In the genomic region with DNA sequence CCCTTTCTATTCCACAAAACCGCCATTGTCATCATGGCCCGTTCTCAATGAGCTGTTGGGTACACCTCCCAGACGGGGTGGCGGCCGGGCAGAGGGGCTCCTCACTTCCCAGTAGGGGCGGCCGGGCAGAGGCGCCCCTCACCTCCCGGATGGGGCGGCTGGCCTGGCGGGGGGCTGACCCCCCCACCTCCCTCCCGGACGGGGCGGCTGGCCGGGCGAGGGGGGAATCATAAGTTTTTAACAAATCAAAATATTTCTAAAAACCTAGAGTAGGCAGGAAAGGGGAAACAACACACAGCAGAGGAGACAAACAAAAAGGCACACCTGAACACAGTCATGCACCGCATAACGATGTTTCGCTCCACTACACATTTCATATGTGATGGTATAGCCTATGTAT, we compare ENCODE assay signal across 11 cellular contexts. TPM values are rescaled to one million over a fixed set of nuclear protein-coding genes. Genes with fewer than 3 reads are reported as not detected.
DNase-seq lines count a peak whose midpoint lies in the region; TF ChIP-seq lines count a peak whose summit lies in the region.
"Not testable (repeated sequence)": the region's sequence is repeated elsewhere in the genome, so short reads cannot be mapped to it uniquely, and the experiment has no call there.
"Had no signal": no experiment of that assay in that cellular context is flagged by ENCODE, and none has a peak within 500 bp of the region (broad histone marks: within the 10 kb centered on the region; RNA-seq: fewer than 3 reads in every experiment).

No MANE protein-coding gene starts in this region.

- TF ChIP-seq CTCF in neutrophil (IDR thresholded peaks at IDR 0.05): not testable (repeated sequence)

- intact Hi-C loops in posterior vena cava (cut with DNase I): not testable (repeated sequence)

- not testable (repeated sequence) for H3K4me3 ChIP-seq in neutrophil (ENCODE audit: low read depth in 1 of 2, low read length in 1 of 2)

- H3K27me3 ChIP-seq in neutrophil: not testable (repeated sequence)

- peak; percentile 41 for DNase-seq in NAMALWA (ENCODE audit: low spot score)
- peak; percentile 41 for DNase-seq in posterior vena cava (ENCODE audit: low spot score)

- peaks cover 67 to 85% of the 10 kb centered on the region in 2 experiments for H3K4me1 ChIP-seq in neutrophil (ENCODE audit: control insufficient read depth in 1 of 2, insufficient read depth in 1 of 2, low read depth in 1 of 2, low read length in 1 of 2)

- peaks cover 48% of the 10 kb centered on the region for H3K36me3 ChIP-seq in neutrophil

- H3K27ac ChIP-seq in neutrophil: peak overlapping the region; percentile 79

- H3K9me3 ChIP-seq in neutrophil: not testable (repeated sequence)

RNA-seq across cellular contexts. Expression of a gene that starts 8.1 kb away (rescaled TPM):
- total RNA-seq in posterior vena cava: 10 to 100 TPM; 14.6 to 25.5 TPM
- total RNA-seq: A172; A673; Caco-2; Calu3; CD8-positive, alpha-beta T cell; Daoy had no signal

RNA-seq across cellular contexts. Expression of a gene that starts 14.1 kb away (rescaled TPM):
- total RNA-seq in posterior vena cava: 1,000 to 10,000 TPM in 1 of 2 donors, 100 to 1,000 TPM in 1; 777 to 1,026 TPM

RNA-seq across cellular contexts. Expression of a gene that starts 23.6 kb away (rescaled TPM):
- 10 to 100 TPM; 17.3 to 24.5 TPM for total RNA-seq in posterior vena cava

RNA-seq across cellular contexts. Expression of a gene that starts 25.4 kb away (rescaled TPM):
- 10 to 100 TPM; 29.0 to 38.6 TPM for total RNA-seq in posterior vena cava

RNA-seq across cellular contexts. Expression of a gene that starts 27.9 kb away (rescaled TPM):
- 1 to 10 TPM; 8.1 to 9.6 TPM for total RNA-seq in posterior vena cava
- total RNA-seq: A172; A673; B cell; Caco-2; Calu3; CD4-positive, CD25-positive, alpha-beta regulatory T cell; CD8-positive, alpha-beta T cell; Daoy had no signal
